20 cellular contexts compared by ENCODE assay signal in genomic region chr1:92854386-92854785, GRCh38. TPM values are rescaled to one million over a fixed set of nuclear protein-coding genes. Genes with fewer than 3 reads are reported as not detected.
DNase-seq lines count a peak whose midpoint lies in the region; ATAC-seq and TF ChIP-seq lines count a peak whose summit lies in the region.
"Had no signal": no experiment of that assay in that cellular context is flagged by ENCODE, and none has a peak within 500 bp of the region (broad histone marks: within the 10 kb centered on the region; RNA-seq: fewer than 3 reads in every experiment).

No MANE protein-coding gene starts in this region.

- H3K27ac Mint-ChIP-seq in effector memory CD8-positive, alpha-beta T cell, result peak overlapping the region; percentile 18 to 58
- H3K27ac Mint-ChIP-seq: activated CD4-positive, alpha-beta T cell treated with anti-CD3 and anti-CD28 coated beads for 36 hours; endodermal cell; neural progenitor cell had no signal

- no peak overlapping the region for H3K23ac ChIP-seq in trophoblast cell (ENCODE audit: low read length)

- H2AFZ ChIP-seq in trophoblast cell (ENCODE audit: insufficient read depth, low read length, poor library complexity) (no peak overlapping the region), PC-3 (ENCODE audit: low read length) (no peak overlapping the region)
- H2AFZ ChIP-seq: neural progenitor cell had no signal

- in situ Hi-C loops in HAP-1 (cut with MboI; ENCODE audit: low sequenced_read_pairs), result no loop called here

- no peak overlapping the region for H4K12ac ChIP-seq in trophoblast cell (ENCODE audit: low read depth, low read length)

- no peak overlapping the region for H2BK12ac ChIP-seq in trophoblast cell (ENCODE audit: low read length)

- H3K27me3 ChIP-seq in trophoblast cell (ENCODE audit: insufficient read depth, low read length) (no peaks in the 10 kb centered on the region), HAP-1 (ENCODE audit: low read depth) (no peaks in the 10 kb centered on the region), PC-3 (ENCODE audit: low read length) (no peaks in the 10 kb centered on the region)
- H3K27me3 ChIP-seq: brain microvascular endothelial cell, neural progenitor cell had no signal

- no peak overlapping the region for H4K91ac ChIP-seq in trophoblast cell (ENCODE audit: low read depth, low read length)

- H3K4me1 Mint-ChIP-seq in effector memory CD8-positive, alpha-beta T cell (ENCODE audit: low read depth in 2 of 2), result peaks cover 4% of the 10 kb centered on the region in 2 donors
- H3K4me1 Mint-ChIP-seq: endodermal cell, neural progenitor cell had no signal

- H2BK5ac ChIP-seq in trophoblast cell (ENCODE audit: low read depth, low read length, poor library complexity), result no peak overlapping the region

- H3K4me1 ChIP-seq in trophoblast cell (ENCODE audit: control insufficient read depth in 1 of 2, insufficient read depth in 2 of 2, low read length in 2 of 2) (no peaks in the 10 kb centered on the region), HAP-1 (0 out of 2 replicates have a peak, but pooled peaks cover 3% of the 10 kb centered on the region), PC-3 (ENCODE audit: insufficient read depth, low read length) (peaks cover 4% of the 10 kb centered on the region; the same call in 1 of the 2 replicates)
- H3K4me1 ChIP-seq: neural progenitor cell had no signal

- H3K9me3 Mint-ChIP-seq in effector memory CD8-positive, alpha-beta T cell, result no peaks in the 10 kb centered on the region
- H3K9me3 Mint-ChIP-seq: endodermal cell, neural progenitor cell had no signal

- no peak overlapping the region for H3K4ac ChIP-seq in trophoblast cell (ENCODE audit: low read depth, low read length)

- H3K4me3 ChIP-seq in trophoblast cell (ENCODE audit: low read depth, low read length) (no peak overlapping the region), HAP-1 (no peak overlapping the region), PC-3 (ENCODE audit: low read length) (no peak overlapping the region)
- H3K4me3 ChIP-seq: neural progenitor cell, skin epidermis had no signal

- no peaks in the 10 kb centered on the region for H3K9me2 ChIP-seq in PC-3 (replicated peaks; ENCODE audit: low read length)

- H3K14ac ChIP-seq in trophoblast cell (ENCODE audit: low read length), result no peak overlapping the region

- no peaks in the 10 kb centered on the region for H3K79me1 ChIP-seq in trophoblast cell (ENCODE audit: low read length)

- H3K18ac ChIP-seq in trophoblast cell (ENCODE audit: low read length), result no peak overlapping the region

- peaks cover 6% of the 10 kb centered on the region for H3K36me3 Mint-ChIP-seq in effector memory CD8-positive, alpha-beta T cell (ENCODE audit: insufficient read depth)
- H3K36me3 Mint-ChIP-seq: neural progenitor cell had no signal

- DNase-seq in OCI-M1 (lab: John Stamatoyannopoulos, UW) (peak; percentile 60), trophoblast cell (peak; percentile 18 to 55), HAP-1 (ENCODE audit: low spot score in 2 of 2) (no peak), PC-3 (no peak)
- no peak for DNase-seq in effector memory CD8-positive, alpha-beta T cell
- DNase-seq: activated CD4-positive, alpha-beta T cell treated with anti-CD3 and anti-CD28 coated beads for 36 hours; brain microvascular endothelial cell; DND-41; endodermal cell; midbrain; NCI-H146; NK-92 treated with Interleukin-12 subunit alpha and Interleukin-12 subunit beta, amount 100 ng/mL, for 24 hours; stimulated activated CD4-positive, alpha-beta T cell treated with anti-CD3 and anti-CD28 coated beads, Interleukin-2, amount 100 ng/mL, for 48 hours; T-helper 9 cell had no signal

- CTCF ChIA-PET in PC-3 (lab: Charles Lee), result no interaction called here

- H3K4me3 Mint-ChIP-seq in effector memory CD8-positive, alpha-beta T cell, result no peak overlapping the region
- H3K4me3 Mint-ChIP-seq: activated CD4-positive, alpha-beta T cell treated with anti-CD3 and anti-CD28 coated beads for 36 hours; endodermal cell; neural progenitor cell had no signal

- no TSS peak for BruUV-seq in PC-3 (replicated peaks; lab: Mats Ljungman, UMichigan)

- H3K4me2 ChIP-seq in trophoblast cell (ENCODE audit: low read length), result no peak overlapping the region
- no peak overlapping the region for H3K4me2 ChIP-seq in PC-3 (ENCODE audit: low read length)
- H3K4me2 ChIP-seq: neural progenitor cell had no signal

- H4K8ac ChIP-seq in trophoblast cell (ENCODE audit: low read depth, low read length), result no peak overlapping the region

- no peak for TF ChIP-seq CTCF in PC-3 (conservative IDR thresholded peaks at IDR 0.05; ENCODE audit: low read depth, low read length)

- no peak overlapping the region for H3K9ac ChIP-seq in trophoblast cell (ENCODE audit: low read length)
- no peak overlapping the region for H3K9ac ChIP-seq in PC-3 (ENCODE audit: low read length)
- H3K9ac ChIP-seq: neural progenitor cell had no signal

- H2AK5ac ChIP-seq in trophoblast cell (ENCODE audit: low read length), result no peak overlapping the region

- H3K9me3 ChIP-seq in trophoblast cell (ENCODE audit: insufficient read depth, low read depth, low read length) (no peaks in the 10 kb centered on the region), HAP-1 (no peaks in the 10 kb centered on the region), PC-3 (ENCODE audit: low read length) (no peaks in the 10 kb centered on the region)

- intact Hi-C loops in PC-3 (cut with micrococcal nuclease), result no loop called here

- no peak overlapping the region for H3K27ac ChIP-seq in trophoblast cell (ENCODE audit: low read depth, low read length)
- no peak overlapping the region for H3K27ac ChIP-seq in PC-3 (ENCODE audit: low read length)
- H3K27ac ChIP-seq: brain microvascular endothelial cell, neural progenitor cell, skin epidermis had no signal

- no peaks in the 10 kb centered on the region for H3K27me3 Mint-ChIP-seq in effector memory CD8-positive, alpha-beta T cell
- H3K27me3 Mint-ChIP-seq: activated CD4-positive, alpha-beta T cell treated with anti-CD3 and anti-CD28 coated beads for 36 hours had no signal

- ATAC-seq in GM21381 (IDR thresholded peaks at IDR 0.05; ENCODE audit: unreplicated experiment) (peak; percentile 53), GM21737 (IDR thresholded peaks at IDR 0.05; ENCODE audit: unreplicated experiment) (no peak), HG03354 (IDR thresholded peaks at IDR 0.05; ENCODE audit: poor library complexity, severe bottlenecking, unreplicated experiment) (no peak), PC-3 (no peak)
- ATAC-seq in effector memory CD8-positive, alpha-beta T cell (replicated peaks), result no peak
- ATAC-seq: activated CD4-positive, alpha-beta T cell treated with anti-CD3 and anti-CD28 coated beads for 36 hours; HepG2 had no signal

- no peaks in the 10 kb centered on the region for H3K79me2 ChIP-seq in trophoblast cell (ENCODE audit: control insufficient read depth, insufficient read depth, low read length, poor library complexity)
- H3K79me2 ChIP-seq in PC-3 (ENCODE audit: low read length), result no peaks in the 10 kb centered on the region

- no peaks in the 10 kb centered on the region for H3F3A ChIP-seq in PC-3 (ENCODE audit: low read length, unreplicated experiment)

- no peaks in the 10 kb centered on the region for H4K20me1 ChIP-seq in PC-3 (ENCODE audit: low read length)

- H2BK120ac ChIP-seq in trophoblast cell (ENCODE audit: insufficient read depth, low read length, poor library complexity), result no peak overlapping the region

- H3K36me3 ChIP-seq in trophoblast cell (ENCODE audit: control insufficient read depth in 1 of 2, insufficient read depth in 2 of 2, low read length in 2 of 2) (peaks cover 0 to under 1% of the 10 kb centered on the region in 2 experiments), HAP-1 (replicated peaks) (no peaks in the 10 kb centered on the region), PC-3 (ENCODE audit: low read depth, low read length) (no peaks in the 10 kb centered on the region)
- H3K36me3 ChIP-seq: brain microvascular endothelial cell, neural progenitor cell had no signal

- POLR2A ChIA-PET in PC-3 (lab: Charles Lee; ENCODE audit: unreplicated experiment), result no interaction called here

RNA-seq across cellular contexts. Expression of gene RPL5, which starts 22.5 kb away (rescaled TPM):
- 3,279 and 3,316 TPM in 2 replicates for polyA plus RNA-seq in trophoblast cell (2013)
- 1,246 and 1,285 TPM in 2 replicates for total RNA-seq in PC-3 (2014; rRNA removed)

Comparison
In these comparisons a context has a peak if more than half of its experiments do, and no peak if none do; other contexts are left out.
1. DNase-seq: peak in OCI-M1 (single experiment) and trophoblast cell (2 of 2); none in effector memory CD8-positive, alpha-beta T cell (0 of 3), HAP-1 (0 of 2) and PC-3 (single experiment).